In the genomic region with DNA sequence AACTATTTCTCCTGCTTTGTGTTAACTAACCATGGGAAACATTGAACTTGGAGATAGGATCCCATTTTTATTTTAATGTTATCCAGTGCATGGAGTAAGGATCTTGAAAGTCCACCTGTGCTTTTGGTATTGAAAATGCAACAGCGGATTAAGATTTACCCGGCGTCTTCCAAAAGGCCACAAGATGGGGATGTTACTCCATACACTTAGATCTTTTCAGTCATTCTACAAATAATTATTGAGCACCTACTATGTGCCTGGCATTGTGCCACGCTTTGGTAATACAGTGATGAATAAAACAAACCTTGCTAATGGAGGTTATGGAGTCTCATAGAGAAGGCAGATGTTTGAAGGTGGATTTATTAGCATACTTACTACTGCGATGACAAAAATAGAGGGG, we compare ENCODE assay signal across 19 cellular contexts. TPM values are rescaled to one million over a fixed set of nuclear protein-coding genes. Genes with fewer than 3 reads are reported as not detected.
DNase-seq lines count a peak whose midpoint lies in the region; ATAC-seq and TF ChIP-seq lines count a peak whose summit lies in the region.
"Had no signal": no experiment of that assay in that cellular context is flagged by ENCODE, and none has a peak within 500 bp of the region (broad histone marks: within the 10 kb centered on the region; RNA-seq: fewer than 3 reads in every experiment).

No MANE protein-coding gene starts in this region.

- no peak overlapping the region for H3K4me3 ChIP-seq in A673 (ENCODE audit: low read depth, low read length, poor library complexity, severe bottlenecking)
- H3K4me3 ChIP-seq in IMR-90 (ENCODE audit: insufficient read depth, low read depth, low read length): no peak overlapping the region
- H3K4me3 ChIP-seq in hepatocyte: no peak overlapping the region
- H3K4me3 ChIP-seq in testis: no peak overlapping the region
- H3K4me3 ChIP-seq: left ventricle myocardium inferior, right atrium auricular region, tibial artery had no signal

- no peak overlapping the region for H3K14ac ChIP-seq in IMR-90 (replicated peaks; ENCODE audit: low read depth, low read length)

- BruUV-seq in A673 (replicated peaks; lab: Mats Ljungman, UMichigan): no TSS peak
- BruUV-seq in IMR-90 (replicated peaks; lab: Mats Ljungman, UMichigan): no TSS peak

- H3K9me3 Mint-ChIP-seq in brain: peaks cover 0 to 2% (median 0%) of the 10 kb centered on the region in 5 experiments
- H3K9me3 Mint-ChIP-seq: stimulated activated naive B cell treated with anti-CD40 and anti-IgM and Interleukin-4, amounts not matched to agents 10 μg/mL and 1 μg/mL and 100 μg/mL, for 72 hours had no signal

- H3K27me3 Mint-ChIP-seq in brain: no peaks in the 10 kb centered on the region
- H3K27me3 Mint-ChIP-seq: stimulated activated naive B cell treated with anti-CD40 and anti-IgM and Interleukin-4, amounts not matched to agents 10 μg/mL and 1 μg/mL and 100 μg/mL, for 72 hours had no signal

- no peak overlapping the region for H3K18ac ChIP-seq in IMR-90 (ENCODE audit: low read depth, low read length)

- H3K9ac ChIP-seq in IMR-90 (ENCODE audit: low read depth, low read length): no peak overlapping the region

- H2AK5ac ChIP-seq in IMR-90 (ENCODE audit: low read depth, low read length): no peak overlapping the region

- H3K27me3 ChIP-seq in A673 (replicated peaks; ENCODE audit: insufficient read depth, low read depth, low read length, poor library complexity) (no peaks in the 10 kb centered on the region), IMR-90 (ENCODE audit: control insufficient read depth, insufficient read depth, low read length) (no peaks in the 10 kb centered on the region), hepatocyte (no peaks in the 10 kb centered on the region), testis (no peaks in the 10 kb centered on the region)
- H3K27me3 ChIP-seq: right atrium auricular region, tibial artery had no signal

- no peaks in the 10 kb centered on the region for H4K20me1 ChIP-seq in IMR-90 (ENCODE audit: insufficient read depth, low read length)
- no peaks in the 10 kb centered on the region for H4K20me1 ChIP-seq in hepatocyte (ENCODE audit: insufficient read depth, poor library complexity, severe bottlenecking)

- intact Hi-C loops in A673 (cut with micrococcal nuclease; ENCODE audit: unreplicated experiment): loop anchor here (2.0 kb wide), 2 partner anchors 200 to 1288 kb away; no protein-coding TSS in a partner anchor
- intact Hi-C loops in IMR-90 (cut with micrococcal nuclease): no loop called here
- intact Hi-C loops in testis (cut with DNase I; ENCODE audit: low total_unique reads): no loop called here
- intact Hi-C loops in posterior vena cava (cut with DNase I): no loop called here

- H3K9me3 ChIP-seq in A673 (ENCODE audit: low read depth, low read length, poor library complexity, severe bottlenecking) (no peaks in the 10 kb centered on the region), IMR-90 (ENCODE audit: control insufficient read depth, insufficient read depth, low read length) (no peaks in the 10 kb centered on the region), hepatocyte (ENCODE audit: low read depth) (no peaks in the 10 kb centered on the region), testis (no peaks in the 10 kb centered on the region)
- H3K9me3 ChIP-seq: left ventricle myocardium inferior, right atrium auricular region, tibial artery had no signal

- CTCF ChIA-PET in A673 (lab: Charles Lee): no interaction called here
- CTCF ChIA-PET in IMR-90 (lab: Yijun Ruan, JAX): interaction anchor here (0.6 kb wide), 1 partner anchor 228 kb away, joined by 3 read pairs; no protein-coding TSS in a partner anchor

- 0 out of 2 replicates have a peak, but pooled peaks have one; percentile 9 for TF ChIP-seq RAD21 in IMR-90 (IDR thresholded peaks at IDR 0.05; ENCODE audit: low read length)

- H3K4me1 ChIP-seq in A673 (ENCODE audit: insufficient read depth, low read length, poor library complexity, severe bottlenecking): peaks cover 17% of the 10 kb centered on the region
- no peaks in the 10 kb centered on the region for H3K4me1 ChIP-seq in IMR-90 (ENCODE audit: control insufficient read depth, insufficient read depth, low read length)
- peaks cover 12% of the 10 kb centered on the region for H3K4me1 ChIP-seq in hepatocyte (ENCODE audit: insufficient read depth)
- no peaks in the 10 kb centered on the region for H3K4me1 ChIP-seq in testis
- H3K4me1 ChIP-seq: right atrium auricular region, tibial artery had no signal

- no peak overlapping the region for H2BK5ac ChIP-seq in IMR-90 (ENCODE audit: low read depth, low read length, poor library complexity, severe bottlenecking)

- ATAC-seq in IMR-90 (ENCODE audit: low read depth) (no peak), GM21619 (IDR thresholded peaks at IDR 0.05; ENCODE audit: unreplicated experiment) (no peak), GM18907 (IDR thresholded peaks at IDR 0.05; ENCODE audit: unreplicated experiment) (no peak)
- ATAC-seq: stimulated activated naive B cell treated with anti-CD40 and anti-IgM and Interleukin-4, amounts not matched to agents 10 μg/mL and 1 μg/mL and 100 μg/mL, for 72 hours had no signal

- DNase-seq in A673 (ENCODE audit: low spot score) (no peak), IMR-90 (no peak), hepatocyte (ENCODE audit: low spot score) (no peak), testis (no peak), posterior vena cava (ENCODE audit: low spot score) (no peak)
- DNase-seq: activated naive CD4-positive, alpha-beta T cell; activated T-cell treated with anti-CD3 and anti-CD28 coated beads for 4 hours; cerebellar nuclear complex; left ventricle myocardium inferior; NCI-H1417; NCI-H226; stimulated activated CD4-positive, alpha-beta T cell treated with anti-CD3 and anti-CD28 coated beads, Interleukin-15, amount 100 ng/mL, for 24 hours; stimulated activated naive B cell treated with anti-CD40 and anti-IgM and Interleukin-4, amounts not matched to agents 10 μg/mL and 1 μg/mL and 100 μg/mL, for 72 hours; T-helper 1 cell; tibial artery had no signal

- no peak overlapping the region for H2BK20ac ChIP-seq in IMR-90 (ENCODE audit: low read depth, low read length)

- no peaks in the 10 kb centered on the region for H3K79me1 ChIP-seq in IMR-90 (ENCODE audit: low read depth in 1 of 2, low read length in 2 of 2)

- no peaks in the 10 kb centered on the region for H3K79me2 ChIP-seq in hepatocyte

- TF ChIP-seq POLR2A in IMR-90 (IDR thresholded peaks at IDR 0.05; ENCODE audit: low read depth, low read length) (no peak), testis (IDR thresholded peaks at IDR 0.05) (no peak)

- POLR2A ChIA-PET in A673 (lab: Charles Lee; ENCODE audit: low non-redundant PET): no interaction called here
- POLR2A ChIA-PET in IMR-90 (lab: Charles Lee; ENCODE audit: unreplicated experiment): no interaction called here

- H3K4me1 Mint-ChIP-seq in brain: peaks cover 7% of the 10 kb centered on the region
- H3K4me1 Mint-ChIP-seq: stimulated activated naive B cell treated with anti-CD40 and anti-IgM and Interleukin-4, amounts not matched to agents 10 μg/mL and 1 μg/mL and 100 μg/mL, for 72 hours had no signal

- H3K36me3 ChIP-seq in A673 (ENCODE audit: insufficient read depth, low read length, poor library complexity, severe bottlenecking) (no peaks in the 10 kb centered on the region), IMR-90 (ENCODE audit: control insufficient read depth, insufficient read depth, low read length) (no peaks in the 10 kb centered on the region), hepatocyte (replicated peaks; ENCODE audit: insufficient read depth, low read depth) (no peaks in the 10 kb centered on the region), testis (ENCODE audit: low read depth, missing control alignments) (no peaks in the 10 kb centered on the region)
- H3K36me3 ChIP-seq: left ventricle myocardium inferior, right atrium auricular region, tibial artery had no signal

- H2BK120ac ChIP-seq in IMR-90 (ENCODE audit: low read depth, low read length): no peak overlapping the region

- H3K27ac Mint-ChIP-seq in brain: no peak overlapping the region
- H3K27ac Mint-ChIP-seq: stimulated activated naive B cell treated with anti-CD40 and anti-IgM and Interleukin-4, amounts not matched to agents 10 μg/mL and 1 μg/mL and 100 μg/mL, for 72 hours had no signal

- in situ Hi-C loops in IMR-90 (cut with MboI; ENCODE audit: low sequenced_read_pairs): no loop called here

- dilution Hi-C loops in IMR-90 (cut with HindIII; ENCODE audit: low sequenced_read_pairs, unreplicated experiment): no loop called here

- no peak overlapping the region for H2AK9ac ChIP-seq in IMR-90 (replicated peaks; ENCODE audit: low read depth, low read length, poor library complexity)

- no peak overlapping the region for H3K56ac ChIP-seq in IMR-90 (ENCODE audit: extremely low read depth, insufficient read depth, low read length)

- TF ChIP-seq CTCF in A673 (conservative IDR thresholded peaks at IDR 0.05; ENCODE audit: low read depth, low read length) (peak; percentile 32; the same call in 1 of the 2 replicates), IMR-90 (conservative IDR thresholded peaks at IDR 0.05; ENCODE audit: low read depth, low read length) (no peak), brain (conservative IDR thresholded peaks at IDR 0.05) (peak; percentile 25 to 40), hepatocyte (IDR thresholded peaks at IDR 0.05; ENCODE audit: poor library complexity) (peak; percentile 7), testis (IDR thresholded peaks at IDR 0.05) (no peak)

- H3K9me2 ChIP-seq in hepatocyte (replicated peaks; ENCODE audit: insufficient read depth): no peaks in the 10 kb centered on the region

- peaks cover under 1% of the 10 kb centered on the region for H3K36me3 Mint-ChIP-seq in brain

- WGBS in IMR-90 (ENCODE audit: extremely low coverage in 2 of 2, insufficient read length in 1 of 2), 2 experiments: no CpG with 5 or more reads among the region's 5 CpGs
- WGBS in hepatocyte (ENCODE audit: low lambda C conversion rate, missing lambda C conversion rate): 98% methylated on average over 5 of the region's 5 CpGs
- 93 to 95% methylated on average over 5 of the region's 5 CpGs for WGBS in testis, 2 donors

- H3K23ac ChIP-seq in IMR-90 (ENCODE audit: low read depth, low read length): no peak overlapping the region

- H2AFZ ChIP-seq in IMR-90 (replicated peaks; ENCODE audit: low read length, poor library complexity): no peak overlapping the region
- H2AFZ ChIP-seq in hepatocyte: no peak overlapping the region

- no peak overlapping the region for H3K4me3 Mint-ChIP-seq in brain
- H3K4me3 Mint-ChIP-seq: stimulated activated naive B cell treated with anti-CD40 and anti-IgM and Interleukin-4, amounts not matched to agents 10 μg/mL and 1 μg/mL and 100 μg/mL, for 72 hours had no signal

- no peak overlapping the region for H4K8ac ChIP-seq in IMR-90 (ENCODE audit: low read depth in 2 of 2, low read length in 2 of 2)

- H2BK15ac ChIP-seq in IMR-90 (ENCODE audit: low read depth, low read length): no peak overlapping the region

- H3K27ac ChIP-seq in A673 (ENCODE audit: low read depth, low read length, poor library complexity, severe bottlenecking) (no peak overlapping the region), IMR-90 (ENCODE audit: insufficient read depth, low read length) (no peak overlapping the region), hepatocyte (no peak overlapping the region), testis (no peak overlapping the region)
- H3K27ac ChIP-seq: left ventricle myocardium inferior, right atrium auricular region, tibial artery had no signal

- no peaks in the 10 kb centered on the region for H3K9me1 ChIP-seq in IMR-90 (ENCODE audit: insufficient read depth, low read length)

- H3K4me2 ChIP-seq in IMR-90 (ENCODE audit: low read depth, low read length): no peak overlapping the region
- H3K4me2 ChIP-seq in hepatocyte: no peak overlapping the region

- H4K5ac ChIP-seq in IMR-90 (ENCODE audit: low read depth, low read length): no peak overlapping the region

- H3K4ac ChIP-seq in IMR-90 (ENCODE audit: low read depth, low read length): no peak overlapping the region

- H4K91ac ChIP-seq in IMR-90 (ENCODE audit: insufficient read depth, low read depth, low read length): no peak overlapping the region

RNA-seq across cellular contexts. Expression of a gene that starts 56.9 kb away (rescaled TPM):
- total RNA-seq in A673 (2021) (64.1 and 64.4 TPM in 2 replicates), IMR-90 (2012; rRNA removed) (12.9 and 15.6 TPM in 2 replicates), hepatocyte (10.9 and 14.2 TPM in 2 replicates), testis (10 to 100 TPM; 35.1 to 42.2 TPM), posterior vena cava (1 to 10 TPM; 5.2 to 5.3 TPM)
- polyA plus RNA-seq in IMR-90 (2012; rRNA removed) (7.8 and 9.8 TPM in 2 replicates), brain (ENCODE audit: insufficient read depth, low read depth, low replicate concordance) (20.3 TPM), hepatocyte (6.8 and 7.2 TPM in 2 replicates), testis (ENCODE audit: insufficient read depth, low read depth, low replicate concordance) (20.2 TPM)
- 1.3 and 3.8 TPM in 2 replicates for polyA plus RNA-seq in IMR-90 (2012; cell fraction: cytosol; rRNA removed)
- polyA plus RNA-seq in IMR-90 (2012; cell fraction: nucleus; rRNA removed; ENCODE audit: low replicate concordance): 0.72 and 4.9 TPM in 2 replicates

Comparison
In these comparisons a context has a peak if more than half of its experiments do, and no peak if none do; other contexts are left out.
1. CTCF ChIP-seq: peak in A673 (single experiment), brain (2 of 2) and hepatocyte (single experiment); none in IMR-90 (single experiment) and testis (0 of 3).